In genomic region chr17:17812211-17813054, GRCh38 we compare ENCODE assay signal across 8 cellular contexts. TPM values are rescaled to one million over a fixed set of nuclear protein-coding genes. Genes with fewer than 3 reads are reported as not detected.
DNase-seq lines count a peak whose midpoint lies in the region; ATAC-seq and TF ChIP-seq lines count a peak whose summit lies in the region.

No MANE protein-coding gene starts in this region.

- no peaks in the 10 kb centered on the region for H3K9me3 Mint-ChIP-seq in activated naive CD4-positive, alpha-beta T cell treated with anti-CD3 and anti-CD28 coated beads, Interleukin-2, amount 10 ng/mL, durations not matched to agents 7 days and 5 days
- H3K9me3 Mint-ChIP-seq in progenitor cell of endocrine pancreas (ENCODE audit: low read depth), result no peaks in the 10 kb centered on the region

- H3K4me3 Mint-ChIP-seq in activated naive CD4-positive, alpha-beta T cell treated with anti-CD3 and anti-CD28 coated beads, Interleukin-2, amount 10 ng/mL, durations not matched to agents 7 days and 5 days, result no peak overlapping the region
- H3K4me3 Mint-ChIP-seq in progenitor cell of endocrine pancreas (ENCODE audit: low read depth), result no peak overlapping the region

- POLR2A ChIA-PET in AG04449 (lab: Yijun Ruan, JAX), result interaction anchor here (1.4 kb wide), 1 partner anchor 130 kb away, joined by 6 read pairs; no protein-coding TSS in a partner anchor

- TF ChIP-seq CTCF in AG04449 (IDR thresholded peaks at IDR 0.05; ENCODE audit: insufficient read depth, low read length, missing control alignments), result peak; percentile 90
- peak; percentile 100 for TF ChIP-seq CTCF in progenitor cell of endocrine pancreas (IDR thresholded peaks at IDR 0.05; ENCODE audit: unreplicated experiment)

- intact Hi-C loops in head of caudate nucleus (cut with DNase I), result loop anchor here (2.0 to 10.0 kb wide), 4 partner anchors 48 to 222 kb away; partner anchors contain the start of genes ATPAF2, GID4 and RAI1

- DNase-seq in AG04449 (ENCODE audit: low read depth, low spot score) (no peak), SK-MEL-5 (ENCODE audit: low read depth, low spot score) (peak; percentile 62), head of caudate nucleus (peak in 41 of 42 donors; percentile 54 to 93 (median 76)), progenitor cell of endocrine pancreas (ENCODE audit: low spot score, unreplicated experiment) (peak; percentile 89), kidney glomerular epithelial cell (lab: John Stamatoyannopoulos, UW) (no peak), SIG-M5 treated with dmso at 0.1 percent for 504 hours (lab: John Stamatoyannopoulos, UW; ENCODE audit: unreplicated experiment) (no peak)
- DNase-seq in activated naive CD4-positive, alpha-beta T cell treated with anti-CD3 and anti-CD28 coated beads, Interleukin-2, amount 10 ng/mL, durations not matched to agents 7 days and 5 days, result peak; percentile 70

- H3K27me3 Mint-ChIP-seq in activated naive CD4-positive, alpha-beta T cell treated with anti-CD3 and anti-CD28 coated beads, Interleukin-2, amount 10 ng/mL, durations not matched to agents 7 days and 5 days, result no peaks in the 10 kb centered on the region
- peaks cover 3% of the 10 kb centered on the region for H3K27me3 Mint-ChIP-seq in progenitor cell of endocrine pancreas

- CTCF ChIA-PET in AG04449 (lab: Yijun Ruan, JAX), result interaction anchor here (0.7 to 4.9 kb wide), 38 partner anchors 7 to 225 kb away, joined by 3 to 74 read pairs (median 4); partner anchors contain the start of genes RAI1 and SREBF1
- CTCF ChIA-PET in activated naive CD4-positive, alpha-beta T cell treated with anti-CD3 and anti-CD28 coated beads, Interleukin-2, amount 10 ng/mL, durations not matched to agents 7 days and 5 days (lab: Charles Lee), result interaction anchor here (0.7 to 5.9 kb wide), 16 partner anchors 8 to 225 kb away, joined by 3 to 95 read pairs (median 4); no protein-coding TSS in a partner anchor

- in situ Hi-C loops in SK-MEL-5 (cut with HindIII; ENCODE audit: low pct_unique_long_range_greater_than_20kb, low sequenced_read_pairs), result no loop called here

- peaks cover 23% of the 10 kb centered on the region for H3K4me1 Mint-ChIP-seq in activated naive CD4-positive, alpha-beta T cell treated with anti-CD3 and anti-CD28 coated beads, Interleukin-2, amount 10 ng/mL, durations not matched to agents 7 days and 5 days
- peaks cover 13% of the 10 kb centered on the region for H3K4me1 Mint-ChIP-seq in progenitor cell of endocrine pancreas (ENCODE audit: low read depth)

- peak overlapping the region; percentile 33 for H3K27ac Mint-ChIP-seq in activated naive CD4-positive, alpha-beta T cell treated with anti-CD3 and anti-CD28 coated beads, Interleukin-2, amount 10 ng/mL, durations not matched to agents 7 days and 5 days
- H3K27ac Mint-ChIP-seq in progenitor cell of endocrine pancreas, result peak overlapping the region; percentile 37

- H3K36me3 Mint-ChIP-seq in activated naive CD4-positive, alpha-beta T cell treated with anti-CD3 and anti-CD28 coated beads, Interleukin-2, amount 10 ng/mL, durations not matched to agents 7 days and 5 days, result peaks cover 37% of the 10 kb centered on the region
- H3K36me3 Mint-ChIP-seq in progenitor cell of endocrine pancreas (ENCODE audit: insufficient read depth), result peaks cover 7% of the 10 kb centered on the region

- ATAC-seq in GM18502 (IDR thresholded peaks at IDR 0.05; ENCODE audit: poor library complexity, unreplicated experiment), result peak; percentile 40

- H3K4me3 ChIP-seq in AG04449 (ENCODE audit: low read depth, low read length), result no peak overlapping the region

RNA-seq across cellular contexts. Expression of gene SREBF1, which starts 24.4 kb away (rescaled TPM):
- total RNA-seq in SK-MEL-5 (2014; rRNA removed; shearing (Covaris generic)), result 75.8 and 77.3 TPM in 2 replicates
- polyA plus RNA-seq in SK-MEL-5 (2015; cell fraction: cytosol; rRNA removed), result 214 and 274 TPM in 2 replicates
- polyA plus RNA-seq in SK-MEL-5 (2015; cell fraction: nucleus; rRNA removed), result 366 and 503 TPM in 2 replicates
- 85.0 and 98.9 TPM in 2 replicates for total RNA-seq in progenitor cell of endocrine pancreas

Comparison
In these comparisons a context has a peak if more than half of its experiments do, and no peak if none do; other contexts are left out.
1. DNase-seq: peak in SK-MEL-5 (single experiment), activated naive CD4-positive, alpha-beta T cell treated with anti-CD3 and anti-CD28 coated beads, Interleukin-2, amount 10 ng/mL, durations not matched to agents 7 days and 5 days (single experiment), head of caudate nucleus (41 of 42) and progenitor cell of endocrine pancreas (single experiment); none in AG04449 (single experiment), kidney glomerular epithelial cell (single experiment) and SIG-M5 treated with dmso at 0.1 percent for 504 hours (single experiment).